In genomic region chr7:149074116-149074885, GRCh38 we compare ENCODE assay signal across 18 cellular contexts. TPM values are rescaled to one million over a fixed set of nuclear protein-coding genes. Genes with fewer than 3 reads are reported as not detected.
DNase-seq lines count a peak whose midpoint lies in the region; ATAC-seq and TF ChIP-seq lines count a peak whose summit lies in the region.
"Had no signal": no experiment of that assay in that cellular context is flagged by ENCODE, and none has a peak within 500 bp of the region (broad histone marks: within the 10 kb centered on the region; RNA-seq: fewer than 3 reads in every experiment).

No MANE protein-coding gene starts in this region.

- no peaks in the 10 kb centered on the region for H3K27me3 Mint-ChIP-seq in CD8-positive, alpha-beta T cell (ENCODE audit: low read depth)
- H3K27me3 Mint-ChIP-seq in naive thymus-derived CD4-positive, alpha-beta T cell: no peaks in the 10 kb centered on the region
- H3K27me3 Mint-ChIP-seq: activated CD4-positive, alpha-beta T cell treated with anti-CD3 and anti-CD28 coated beads, Interleukin-2, amount 10 ng/mL, durations not matched to agents 24 days and 14 days; stimulated activated naive CD8-positive, alpha-beta T cell treated with anti-CD3 and anti-CD28 coated beads, Interleukin-15, amount 100 ng/mL, for 72 hours had no signal

- no peak for DNase-seq in CD8-positive, alpha-beta T cell
- DNase-seq in LHCN-M2 (ENCODE audit: low read depth): peak; percentile 18
- DNase-seq in mammary epithelial cell: peak; percentile 75
- DNase-seq in naive thymus-derived CD4-positive, alpha-beta T cell: no peak
- DNase-seq in DMS53 (lab: John Stamatoyannopoulos, UW): no peak
- no peak for DNase-seq in NCI-H2107 (lab: John Stamatoyannopoulos, UW)
- DNase-seq in activated CD4-positive, alpha-beta T cell treated with anti-CD3 and anti-CD28 coated beads for 4 hours: no peak
- DNase-seq: activated CD4-positive, alpha-beta T cell treated with anti-CD3 and anti-CD28 coated beads, Interleukin-2, amount 10 ng/mL, durations not matched to agents 24 days and 14 days; activated naive CD4-positive, alpha-beta T cell; DMS79 treated with DMSO at 0.1 percent for 48 hours; glutamatergic neuron; NCI-H1105; NCI-H2081; NCI-H774; psoas muscle; SK-N-SH; stimulated activated naive CD8-positive, alpha-beta T cell treated with anti-CD3 and anti-CD28 coated beads, Interleukin-15, amount 100 ng/mL, for 72 hours; tibial artery had no signal

- in situ Hi-C loops in mammary epithelial cell (cut with MboI; ENCODE audit: low sequenced_read_pairs in 2 of 2): no loop called here

- WGBS in mammary epithelial cell (ENCODE audit: low coverage, missing lambda C conversion rate): 2% methylated on average over 3 of the region's 3 CpGs

- ATAC-seq in CD8-positive, alpha-beta T cell: no peak
- no peak for ATAC-seq in naive thymus-derived CD4-positive, alpha-beta T cell
- ATAC-seq: psoas muscle; stimulated activated naive CD8-positive, alpha-beta T cell treated with anti-CD3 and anti-CD28 coated beads, Interleukin-15, amount 100 ng/mL, for 72 hours had no signal

- H2AFZ ChIP-seq in mammary epithelial cell (ENCODE audit: low read depth, low read length): peak overlapping the region; percentile 67

- no peaks in the 10 kb centered on the region for H3K27me3 ChIP-seq in CD8-positive, alpha-beta T cell (ENCODE audit: insufficient read depth, low read length)
- no peaks in the 10 kb centered on the region for H3K27me3 ChIP-seq in mammary epithelial cell (ENCODE audit: insufficient read depth, low read length)
- no peaks in the 10 kb centered on the region for H3K27me3 ChIP-seq in naive thymus-derived CD4-positive, alpha-beta T cell (ENCODE audit: control insufficient read depth in 2 of 2, insufficient read depth in 2 of 2, low read length in 2 of 2)
- H3K27me3 ChIP-seq: tibial artery had no signal

- peak overlapping the region; percentile 23 for H3K27ac Mint-ChIP-seq in CD8-positive, alpha-beta T cell
- peak overlapping the region in 8 of 9 donors; percentile 38 to 76 (median 66) for H3K27ac Mint-ChIP-seq in naive thymus-derived CD4-positive, alpha-beta T cell
- H3K27ac Mint-ChIP-seq: activated CD4-positive, alpha-beta T cell treated with anti-CD3 and anti-CD28 coated beads, Interleukin-2, amount 10 ng/mL, durations not matched to agents 24 days and 14 days had no signal

- peaks cover 18% of the 10 kb centered on the region for H3K36me3 ChIP-seq in CD8-positive, alpha-beta T cell (ENCODE audit: insufficient read depth, low read length)
- H3K36me3 ChIP-seq in mammary epithelial cell (ENCODE audit: insufficient read depth, low read length): peaks cover 10% of the 10 kb centered on the region
- peaks cover 0 to 34% (median 6%) of the 10 kb centered on the region in 3 experiments for H3K36me3 ChIP-seq in naive thymus-derived CD4-positive, alpha-beta T cell (ENCODE audit: control insufficient read depth in 2 of 3, insufficient read depth in 3 of 3, low read length in 3 of 3)

- no peak overlapping the region for H3K4me3 Mint-ChIP-seq in CD8-positive, alpha-beta T cell
- no peak overlapping the region for H3K4me3 Mint-ChIP-seq in naive thymus-derived CD4-positive, alpha-beta T cell
- H3K4me3 Mint-ChIP-seq: activated CD4-positive, alpha-beta T cell treated with anti-CD3 and anti-CD28 coated beads, Interleukin-2, amount 10 ng/mL, durations not matched to agents 24 days and 14 days; stimulated activated naive CD8-positive, alpha-beta T cell treated with anti-CD3 and anti-CD28 coated beads, Interleukin-15, amount 100 ng/mL, for 72 hours had no signal

- H3K36me3 Mint-ChIP-seq in CD8-positive, alpha-beta T cell: peaks cover 52% of the 10 kb centered on the region
- H3K36me3 Mint-ChIP-seq in naive thymus-derived CD4-positive, alpha-beta T cell: peaks cover 6 to 45% (median 17%) of the 10 kb centered on the region in 5 donors

- H3K9me3 Mint-ChIP-seq in CD8-positive, alpha-beta T cell: no peaks in the 10 kb centered on the region
- H3K9me3 Mint-ChIP-seq in naive thymus-derived CD4-positive, alpha-beta T cell: no peaks in the 10 kb centered on the region
- H3K9me3 Mint-ChIP-seq: activated CD4-positive, alpha-beta T cell treated with anti-CD3 and anti-CD28 coated beads, Interleukin-2, amount 10 ng/mL, durations not matched to agents 24 days and 14 days; stimulated activated naive CD8-positive, alpha-beta T cell treated with anti-CD3 and anti-CD28 coated beads, Interleukin-15, amount 100 ng/mL, for 72 hours had no signal

- H3K4me3 ChIP-seq in CD8-positive, alpha-beta T cell (ENCODE audit: low read depth, low read length): no peak overlapping the region
- H3K4me3 ChIP-seq in mammary epithelial cell (replicated peaks in 1 of 3; ENCODE audit: insufficient read depth in 1 of 3, low read depth in 2 of 3, low read length in 3 of 3): no peak overlapping the region
- H3K4me3 ChIP-seq in naive thymus-derived CD4-positive, alpha-beta T cell (ENCODE audit: low read length): no peak overlapping the region
- H3K4me3 ChIP-seq: psoas muscle, tibial artery had no signal

- intact Hi-C loops in CD8-positive, alpha-beta T cell (cut with DNase I, micrococcal nuclease): no loop called here
- intact Hi-C loops in mammary epithelial cell (cut with micrococcal nuclease): no loop called here
- intact Hi-C loops in naive thymus-derived CD4-positive, alpha-beta T cell (cut with micrococcal nuclease): no loop called here

- H3K27ac ChIP-seq in CD8-positive, alpha-beta T cell (ENCODE audit: low read depth, low read length): no peak overlapping the region
- H3K27ac ChIP-seq in mammary epithelial cell (ENCODE audit: insufficient read depth, low read depth, low read length): no peak overlapping the region
- H3K27ac ChIP-seq in naive thymus-derived CD4-positive, alpha-beta T cell (ENCODE audit: low read depth, low read length): peak overlapping the region; percentile 28
- H3K27ac ChIP-seq: psoas muscle, tibial artery had no signal

- H4K20me1 ChIP-seq in mammary epithelial cell (ENCODE audit: insufficient read depth, low read length): no peaks in the 10 kb centered on the region

- POLR2A ChIA-PET in CD8-positive, alpha-beta T cell (lab: Charles Lee): no interaction called here
- POLR2A ChIA-PET in naive thymus-derived CD4-positive, alpha-beta T cell (lab: Charles Lee): interaction anchor here (1.0 kb wide), 1 partner anchor 17 kb away, joined by 3 read pairs; the partner anchor contains the start of gene ZNF786

- dilution Hi-C loops in mammary epithelial cell (cut with HindIII; ENCODE audit: low sequenced_read_pairs): no loop called here

- peaks cover 3% of the 10 kb centered on the region for H3K4me1 Mint-ChIP-seq in CD8-positive, alpha-beta T cell (ENCODE audit: low read depth)
- peaks cover 5 to 29% (median 12%) of the 10 kb centered on the region in 7 donors for H3K4me1 Mint-ChIP-seq in naive thymus-derived CD4-positive, alpha-beta T cell

- CTCF ChIA-PET in CD8-positive, alpha-beta T cell (lab: Charles Lee): interaction anchor here (1.8 kb wide), 1 partner anchor 8 kb away, joined by 5 read pairs; no protein-coding TSS in a partner anchor
- CTCF ChIA-PET in mammary epithelial cell (lab: Charles Lee; ENCODE audit: low non-redundant PET): interaction anchor here (0.8 kb wide), 1 partner anchor 8 kb away, joined by 5 read pairs; no protein-coding TSS in a partner anchor
- CTCF ChIA-PET in naive thymus-derived CD4-positive, alpha-beta T cell (lab: Charles Lee): no interaction called here

- TF ChIP-seq CTCF in CD8-positive, alpha-beta T cell (IDR thresholded peaks at IDR 0.05): no peak
- no peak for TF ChIP-seq CTCF in mammary epithelial cell (conservative IDR thresholded peaks at IDR 0.05 in 1 of 2, IDR thresholded peaks at IDR 0.05 in 1 of 2; ENCODE audit: extremely low read depth in 1 of 2, insufficient read depth in 1 of 2, low read depth in 1 of 2, low read length in 2 of 2)

- peak overlapping the region; percentile 21 for H3K4me2 ChIP-seq in mammary epithelial cell (ENCODE audit: insufficient read depth, low read depth, low read length)
- H3K4me2 ChIP-seq: SK-N-SH had no signal

- H3K79me2 ChIP-seq in mammary epithelial cell (ENCODE audit: insufficient read depth, low read length): peaks cover 9% of the 10 kb centered on the region

- no peak overlapping the region for H3K9ac ChIP-seq in mammary epithelial cell (ENCODE audit: insufficient read depth, low read length)
- H3K9ac ChIP-seq: SK-N-SH had no signal

- no peaks in the 10 kb centered on the region for H3K9me3 ChIP-seq in CD8-positive, alpha-beta T cell (ENCODE audit: low read length)
- no peaks in the 10 kb centered on the region for H3K9me3 ChIP-seq in mammary epithelial cell (replicated peaks; ENCODE audit: insufficient read depth, low read length)
- H3K9me3 ChIP-seq in naive thymus-derived CD4-positive, alpha-beta T cell (ENCODE audit: control insufficient read depth in 2 of 3, low read length in 3 of 3): no peaks in the 10 kb centered on the region
- H3K9me3 ChIP-seq: psoas muscle, SK-N-SH, tibial artery had no signal

- no TSS peak for BruUV-seq in mammary epithelial cell (replicated peaks; lab: Mats Ljungman, UMichigan)

- no peaks in the 10 kb centered on the region for H3K4me1 ChIP-seq in CD8-positive, alpha-beta T cell (ENCODE audit: insufficient read depth, low read length)
- peaks cover 14% of the 10 kb centered on the region for H3K4me1 ChIP-seq in mammary epithelial cell (ENCODE audit: insufficient read depth, low read length)
- H3K4me1 ChIP-seq in naive thymus-derived CD4-positive, alpha-beta T cell (ENCODE audit: control insufficient read depth in 2 of 2, insufficient read depth in 2 of 2, low read length in 2 of 2): no peaks in the 10 kb centered on the region
- H3K4me1 ChIP-seq: psoas muscle, tibial artery had no signal

RNA-seq across cellular contexts. Expression of gene ZNF786, which starts 16.2 kb away (rescaled TPM):
- 1 to 10 TPM; 4.7 to 5.7 TPM for total RNA-seq in CD8-positive, alpha-beta T cell
- total RNA-seq in LHCN-M2 (2014; rRNA removed) (6.3 TPM in 2 replicates), mammary epithelial cell (10 to 100 TPM in 1 of 2 donors, 1 to 10 TPM in 1; 5.3 to 15.7 TPM)
- 2.9 TPM for polyA plus RNA-seq in LHCN-M2 (2012)
- polyA plus RNA-seq in mammary epithelial cell: 3.8 TPM
- polyA minus RNA-seq in mammary epithelial cell: 3.3 TPM
- 10 to 100 TPM in 3 of 5 experiments, 1 to 10 TPM in 2; 5.4 to 22.0 (median 10.0) TPM for total RNA-seq in naive thymus-derived CD4-positive, alpha-beta T cell
- polyA plus RNA-seq in naive thymus-derived CD4-positive, alpha-beta T cell: 10 to 100 TPM in 1 of 2 donors, 1 to 10 TPM in 1; 5.4 to 27.6 TPM

RNA-seq across cellular contexts. Expression of gene PDIA4, which starts 46.0 kb away (rescaled TPM):
- 10 to 100 TPM; 12.0 to 14.5 TPM for total RNA-seq in CD8-positive, alpha-beta T cell
- 304 and 320 TPM in 2 replicates for total RNA-seq in LHCN-M2 (2014; rRNA removed)
- polyA plus RNA-seq in LHCN-M2 (2012): 138 TPM
- total RNA-seq in mammary epithelial cell: 100 to 1,000 TPM; 175 to 189 TPM
- 194 TPM for polyA plus RNA-seq in mammary epithelial cell
- polyA minus RNA-seq in mammary epithelial cell: 145 TPM
- 100 to 1,000 TPM in 1 of 5 experiments, 10 to 100 TPM in 4; 38.2 to 157 (median 73.7) TPM for total RNA-seq in naive thymus-derived CD4-positive, alpha-beta T cell
- polyA plus RNA-seq in naive thymus-derived CD4-positive, alpha-beta T cell: 100 to 1,000 TPM in 1 of 2 donors, 10 to 100 TPM in 1; 83.2 to 112 TPM

RNA-seq across cellular contexts. Expression of gene ZNF425, which starts 51.8 kb away (rescaled TPM):
- total RNA-seq in CD8-positive, alpha-beta T cell: under 1 TPM; 0.52 to 0.56 TPM
- total RNA-seq in LHCN-M2 (2014; rRNA removed) (4.4 and 6.3 TPM in 2 replicates), mammary epithelial cell (1 to 10 TPM; 3.0 to 3.3 TPM)
- polyA plus RNA-seq in LHCN-M2 (2012): 4.3 TPM
- 1.7 TPM for polyA plus RNA-seq in mammary epithelial cell
- polyA minus RNA-seq in mammary epithelial cell: 2.1 TPM
- total RNA-seq in naive thymus-derived CD4-positive, alpha-beta T cell: 1 to 10 TPM in 3 of 5 experiments, under 1 TPM in 2; 0.61 to 4.9 (median 1.0) TPM
- 1 to 10 TPM in 1 of 2 donors, under 1 TPM in 1; 0.26 to 2.2 TPM for polyA plus RNA-seq in naive thymus-derived CD4-positive, alpha-beta T cell

Comparison
In these comparisons a context has a peak if more than half of its experiments do, and no peak if none do; other contexts are left out.
1. DNase-seq: peak in LHCN-M2 (single experiment) and mammary epithelial cell (single experiment); none in CD8-positive, alpha-beta T cell (0 of 7), naive thymus-derived CD4-positive, alpha-beta T cell (0 of 9), DMS53 (single experiment), NCI-H2107 (single experiment) and activated CD4-positive, alpha-beta T cell treated with anti-CD3 and anti-CD28 coated beads for 4 hours (0 of 2).